9 cellular contexts compared by ENCODE assay signal in genomic region chr2:101309211-101309700, GRCh38. TPM values are rescaled to one million over a fixed set of nuclear protein-coding genes. Genes with fewer than 3 reads are reported as not detected.
A peak's percentile ranks its signal among the peaks of the same experiment; 100 is the strongest.
DNase-seq lines count a peak whose midpoint lies in the region; ATAC-seq, FAIRE-seq and TF ChIP-seq lines count a peak whose summit lies in the region.
"Had no signal": no experiment of that assay in that cellular context is flagged by ENCODE, and none has a peak within 500 bp of the region (broad histone marks: within the 10 kb centered on the region; RNA-seq: fewer than 3 reads in every experiment).

No MANE protein-coding gene starts in this region.

- H3K9ac ChIP-seq in GM12878 (ENCODE audit: control insufficient read depth, insufficient read depth, low read length) (no peak overlapping the region), mucosa of rectum (ENCODE audit: low read depth in 1 of 2, low read length in 2 of 2) (peak overlapping the region; percentile 94 to 99)

- H3K36me3 ChIP-seq in heart left ventricle, result peaks cover 0 to 17% (median 0%) of the 10 kb centered on the region in 9 donors
- no peaks in the 10 kb centered on the region for H3K36me3 ChIP-seq in GM12878 (ENCODE audit: control insufficient read depth in 2 of 2, insufficient read depth in 2 of 2, low read length in 1 of 2)
- H3K36me3 ChIP-seq in mucosa of rectum (ENCODE audit: control insufficient read depth in 2 of 2, insufficient read depth in 2 of 2, low read length in 2 of 2), result no peaks in the 10 kb centered on the region

- intact Hi-C loops in heart left ventricle (cut with DNase I) (loop anchor here in 2 of 10 donors (5.0 kb wide), 2 partner anchors 37 to 42 kb away; no protein-coding TSS in a partner anchor), Right ventricle myocardium inferior (cut with DNase I) (loop anchor here (5.0 kb wide), 1 partner anchor 57 kb away; the partner anchor contains the start of gene CNOT11), GM12878 (cut with micrococcal nuclease; ENCODE audit: unreplicated experiment) (loop anchor here (5.0 kb wide), 1 partner anchor 37 kb away; no protein-coding TSS in a partner anchor)

- H3K9me3 ChIP-seq in heart left ventricle, result no peaks in the 10 kb centered on the region
- H3K9me3 ChIP-seq in GM12878 (replicated peaks; ENCODE audit: control insufficient read depth, insufficient read depth, low read length), result no peaks in the 10 kb centered on the region
- H3K9me3 ChIP-seq in mucosa of rectum (ENCODE audit: control insufficient read depth in 2 of 2, low read length in 2 of 2), result no peaks in the 10 kb centered on the region
- H3K9me3 ChIP-seq: SJSA1 had no signal

- H3K27me3 Mint-ChIP-seq in type B pancreatic cell, result no peaks in the 10 kb centered on the region

- DNase-seq in heart left ventricle (no peak), Right ventricle myocardium inferior (ENCODE audit: missing footprints) (no peak), GM12878 (ENCODE audit: low read depth, low spot score) (no peak), type B pancreatic cell (ENCODE audit: extremely low spot score, unreplicated experiment) (no peak), NCI-H82 (lab: John Stamatoyannopoulos, UW) (no peak), GF-D8 (lab: John Stamatoyannopoulos, UW) (no peak), NCI-H2107 (lab: John Stamatoyannopoulos, UW) (no peak)

- no peak for TF ChIP-seq POLR2A in heart left ventricle (IDR thresholded peaks at IDR 0.05)
- TF ChIP-seq POLR2A in GM12878 (IDR thresholded peaks at IDR 0.05; ENCODE audit: low read depth, low read length), result no peak

- TF ChIP-seq CTCF in heart left ventricle (IDR thresholded peaks at IDR 0.05) (no peak), GM12878 (IDR thresholded peaks at IDR 0.05 in 2 of 3, conservative IDR thresholded peaks at IDR 0.05 in 1 of 3; ENCODE audit: control insufficient read depth in 2 of 3, extremely low read depth in 1 of 3, insufficient read depth in 1 of 3, low read depth in 3 of 3, low read length in 3 of 3) (no peak), type B pancreatic cell (conservative IDR thresholded peaks at IDR 0.05) (no peak)

- CTCF ChIA-PET in GM12878 (lab: Yijun Ruan, JAX), result interaction anchor here (0.7 to 1.7 kb wide), 4 partner anchors 11 to 46 kb away, joined by 3 to 6 read pairs (median 3); no protein-coding TSS in a partner anchor

- H3K4me3 Mint-ChIP-seq in type B pancreatic cell, result peak overlapping the region; percentile 89

- FAIRE-seq in GM12878 (lab: Jason Lieb, UNC), result no peak

- peak overlapping the region in 11 of 12 donors; percentile 77 to 99 (median 91) for H3K27ac ChIP-seq in heart left ventricle
- no peak overlapping the region for H3K27ac ChIP-seq in GM12878 (ENCODE audit: control insufficient read depth, insufficient read depth)
- H3K27ac ChIP-seq in mucosa of rectum (ENCODE audit: low read depth in 2 of 2, low read length in 2 of 2), result peak overlapping the region; percentile 92 to 94

- no peak for ATAC-seq in heart left ventricle
- no peak for ATAC-seq in Right ventricle myocardium inferior
- no peak for ATAC-seq in GM12878

- H3K36me3 Mint-ChIP-seq in type B pancreatic cell, result peaks cover 11% of the 10 kb centered on the region

- RAD21 ChIA-PET in GM12878 (lab: Charles Lee; ENCODE audit: unreplicated experiment), result interaction anchor here (0.6 to 1.2 kb wide), 6 partner anchors 38 to 79 kb away, joined by 3 to 6 read pairs (median 4); partner anchors contain the start of gene CNOT11

- BruUV-seq in GM12878 (replicated peaks; lab: Mats Ljungman, UMichigan), result no TSS peak

- no peaks in the 10 kb centered on the region for H4K20me1 ChIP-seq in GM12878 (ENCODE audit: control insufficient read depth, insufficient read depth)

- H3K27ac Mint-ChIP-seq in type B pancreatic cell, result peak overlapping the region; percentile 80

- H3K4me2 ChIP-seq in GM12878 (ENCODE audit: control insufficient read depth, insufficient read depth), result no peak overlapping the region; the same call in 1 of the 2 replicates

- peak overlapping the region in 11 of 12 donors; percentile 73 to 96 (median 84) for H3K4me3 ChIP-seq in heart left ventricle
- 0 out of 2 replicates have a peak overlapping the region, but pooled peaks have one; percentile 36 for H3K4me3 ChIP-seq in GM12878
- H3K4me3 ChIP-seq in mucosa of rectum (ENCODE audit: low read length in 2 of 2), result peak overlapping the region; percentile 86 to 96

- in situ Hi-C loops in GM12878 (cut with MboI), result no loop called here

- TF ChIP-seq EP300 in GM12878 (IDR thresholded peaks at IDR 0.05; ENCODE audit: borderline replicate concordance in 1 of 2, control insufficient read depth in 1 of 2, low read depth in 2 of 2, low read length in 2 of 2), result no peak

- H3K27me3 ChIP-seq in heart left ventricle (no peaks in the 10 kb centered on the region), GM12878 (replicated peaks in 1 of 2; ENCODE audit: control insufficient read depth in 2 of 2, insufficient read depth in 2 of 2, low read length in 1 of 2) (no peaks in the 10 kb centered on the region), mucosa of rectum (ENCODE audit: control insufficient read depth in 2 of 2, insufficient read depth in 2 of 2, low read length in 2 of 2) (no peaks in the 10 kb centered on the region)
- H3K27me3 ChIP-seq: SJSA1 had no signal

- peaks cover 2 to 59% (median 30%) of the 10 kb centered on the region in 12 donors for H3K4me1 ChIP-seq in heart left ventricle
- H3K4me1 ChIP-seq in GM12878 (ENCODE audit: control insufficient read depth, insufficient read depth, low read length), result peaks cover 24% of the 10 kb centered on the region
- H3K4me1 ChIP-seq in mucosa of rectum (ENCODE audit: control insufficient read depth in 2 of 2, insufficient read depth in 2 of 2, low read length in 2 of 2), result peaks cover 14 to 39% of the 10 kb centered on the region in 2 donors

- SMC1A ChIA-PET in GM12878 (lab: Charles Lee; ENCODE audit: uncharacterized antibody, unreplicated experiment), result interaction anchor here (0.5 to 2.1 kb wide), 7 partner anchors 33 to 532 kb away, joined by 3 to 10 read pairs (median 4); partner anchors contain the start of gene CNOT11

- H3K9me3 Mint-ChIP-seq in type B pancreatic cell, result no peaks in the 10 kb centered on the region

- H3K79me2 ChIP-seq in GM12878 (ENCODE audit: control insufficient read depth, insufficient read depth, low read length), result peaks cover 18% of the 10 kb centered on the region

- no peak overlapping the region for H2AFZ ChIP-seq in GM12878 (ENCODE audit: control insufficient read depth, low read depth, low read length)

- POLR2A ChIA-PET in GM12878 (lab: Charles Lee), result interaction anchor here (0.6 to 1.6 kb wide), 16 partner anchors 10 to 1193 kb away, joined by 3 to 10 read pairs (median 4); partner anchors contain the start of gene CNOT11

- WGBS in heart left ventricle, 4 donors, result 86 to 91% (median 90%) methylated on average over 6 of the region's 6 CpGs
- WGBS in GM12878 (ENCODE audit: insufficient coverage, insufficient replicate concordance, low lambda C conversion rate, missing lambda C conversion rate), result 94% methylated on average over 6 of the region's 6 CpGs

- no peak for TF ChIP-seq RAD21 in GM12878 (IDR thresholded peaks at IDR 0.05; ENCODE audit: insufficient read depth, low read depth, low read length)

- peaks cover 35% of the 10 kb centered on the region for H3K4me1 Mint-ChIP-seq in type B pancreatic cell (ENCODE audit: unreplicated experiment)

TF ChIP-seq in GM12878, 131 proteins besides CTCF, POLR2A, EP300 and RAD21 (continues in another document):
- TF ChIP-seq CHD4 (IDR thresholded peaks at IDR 0.05) (no peak), SP1 (IDR thresholded peaks at IDR 0.05; ENCODE audit: low read depth, low read length) (no peak)

RNA-seq across cellular contexts. Expression of gene RNF149, which starts 0.8 kb away (rescaled TPM):
- total RNA-seq in heart left ventricle (10 to 100 TPM; 10.9 to 46.1 (median 15.8) TPM), Right ventricle myocardium inferior (15.6 TPM), GM12878 (2014; rRNA removed) (18.0 and 18.2 TPM in 2 replicates), GM12878 (2014; rRNA removed; fragmentation: Illumina TruSeq; extraction: Trizol) (16.6 and 18.2 TPM in 2 replicates), GM12878 (2021) (13.9 and 15.6 TPM in 2 replicates), type B pancreatic cell (ENCODE audit: low replicate concordance) (47.0 and 57.3 TPM in 2 replicates)
- polyA plus RNA-seq in heart left ventricle (10 to 100 TPM; 14.7 to 20.6 TPM), GM12878 (2011; rRNA removed) (38.4 and 56.1 TPM in 2 replicates), GM12878 (2014; fragmentation: Illumina TruSeq; extraction: Trizol) (12.7 and 18.7 TPM in 2 replicates), GM12878 (2014; fragmentation: Nextera tagmentation; extraction: Ambion mirVana) (1 to 10 TPM; 5.2 to 7.7 TPM), GM12878 (2014; rRNA removed) (13.9 and 16.0 TPM in 2 replicates), GM12878 (2016; fragmentation: Nextera tagmentation; extraction: Ambion mirVana) (10 to 100 TPM; 18.4 to 19.9 TPM)
- total RNA-seq in GM12878 (2013; cell fraction: nucleolus; rRNA removed), result 177 and 185 TPM in 2 replicates
- polyA plus RNA-seq in GM12878 (2011; ENCODE audit: low read depth), result 14.2 TPM
- 14.0 and 18.0 TPM in 2 replicates for polyA plus RNA-seq in GM12878 (2011; cell fraction: cytosol; rRNA removed)
- polyA plus RNA-seq in GM12878 (2011; cell fraction: nucleus; rRNA removed), result 35.9 and 42.0 TPM in 2 replicates
- polyA plus RNA-seq in GM12878 (2012), result 14.4 and 17.8 TPM in 2 replicates
- 21.9 and 26.5 TPM in 2 replicates for polyA minus RNA-seq in GM12878 (2011; rRNA and poly(A)+ RNA removed)
- polyA minus RNA-seq in GM12878 (2011; cell fraction: cytosol; rRNA and poly(A)+ RNA removed), result 11.4 and 11.5 TPM in 2 replicates
- polyA minus RNA-seq in GM12878 (2011; cell fraction: nucleus; rRNA and poly(A)+ RNA removed), result 26.0 and 37.4 TPM in 2 replicates

RNA-seq across cellular contexts. Expression of gene CNOT11, which starts 56.6 kb away (rescaled TPM):
- total RNA-seq in heart left ventricle (10 to 100 TPM; 31.4 to 62.5 (median 44.1) TPM), Right ventricle myocardium inferior (39.0 TPM), GM12878 (2014; rRNA removed) (54.2 and 59.0 TPM in 2 replicates), GM12878 (2014; rRNA removed; fragmentation: Illumina TruSeq; extraction: Trizol) (52.5 and 57.8 TPM in 2 replicates), GM12878 (2021) (44.1 and 45.9 TPM in 2 replicates), type B pancreatic cell (ENCODE audit: low replicate concordance) (64.5 and 69.6 TPM in 2 replicates)
- polyA plus RNA-seq in heart left ventricle (10 to 100 TPM; 14.0 to 28.9 TPM), GM12878 (2011; rRNA removed) (85.8 and 111 TPM in 2 replicates), GM12878 (2014; fragmentation: Illumina TruSeq; extraction: Trizol) (97.2 and 135 TPM in 2 replicates), GM12878 (2014; fragmentation: Nextera tagmentation; extraction: Ambion mirVana) (10 to 100 TPM; 10.8 to 15.7 TPM), GM12878 (2014; rRNA removed) (39.2 and 44.1 TPM in 2 replicates), GM12878 (2016; fragmentation: Nextera tagmentation; extraction: Ambion mirVana) (10 to 100 TPM; 47.4 to 53.5 TPM)
- total RNA-seq in GM12878 (2013; cell fraction: nucleolus; rRNA removed), result 27.3 and 30.2 TPM in 2 replicates
- 23.4 TPM for polyA plus RNA-seq in GM12878 (2011; ENCODE audit: low read depth)
- polyA plus RNA-seq in GM12878 (2011; cell fraction: cytosol; rRNA removed), result 78.2 and 118 TPM in 2 replicates
- 73.7 and 80.5 TPM in 2 replicates for polyA plus RNA-seq in GM12878 (2011; cell fraction: nucleus; rRNA removed)
- 24.6 and 29.6 TPM in 2 replicates for polyA plus RNA-seq in GM12878 (2012)
- 90.4 and 123 TPM in 2 replicates for polyA minus RNA-seq in GM12878 (2011; rRNA and poly(A)+ RNA removed)
- polyA minus RNA-seq in GM12878 (2011; cell fraction: cytosol; rRNA and poly(A)+ RNA removed), result 26.5 and 35.5 TPM in 2 replicates
- 12.6 and 20.3 TPM in 2 replicates for polyA minus RNA-seq in GM12878 (2011; cell fraction: nucleus; rRNA and poly(A)+ RNA removed)

Comparison
In these comparisons a context has a peak if more than half of its experiments do, and no peak if none do; other contexts are left out.
1. H3K4me3 ChIP-seq: peak in every context shown above with its lines; median percentile 91 in mucosa of rectum; 84 in heart left ventricle; 36 in GM12878.